In the genomic region with DNA sequence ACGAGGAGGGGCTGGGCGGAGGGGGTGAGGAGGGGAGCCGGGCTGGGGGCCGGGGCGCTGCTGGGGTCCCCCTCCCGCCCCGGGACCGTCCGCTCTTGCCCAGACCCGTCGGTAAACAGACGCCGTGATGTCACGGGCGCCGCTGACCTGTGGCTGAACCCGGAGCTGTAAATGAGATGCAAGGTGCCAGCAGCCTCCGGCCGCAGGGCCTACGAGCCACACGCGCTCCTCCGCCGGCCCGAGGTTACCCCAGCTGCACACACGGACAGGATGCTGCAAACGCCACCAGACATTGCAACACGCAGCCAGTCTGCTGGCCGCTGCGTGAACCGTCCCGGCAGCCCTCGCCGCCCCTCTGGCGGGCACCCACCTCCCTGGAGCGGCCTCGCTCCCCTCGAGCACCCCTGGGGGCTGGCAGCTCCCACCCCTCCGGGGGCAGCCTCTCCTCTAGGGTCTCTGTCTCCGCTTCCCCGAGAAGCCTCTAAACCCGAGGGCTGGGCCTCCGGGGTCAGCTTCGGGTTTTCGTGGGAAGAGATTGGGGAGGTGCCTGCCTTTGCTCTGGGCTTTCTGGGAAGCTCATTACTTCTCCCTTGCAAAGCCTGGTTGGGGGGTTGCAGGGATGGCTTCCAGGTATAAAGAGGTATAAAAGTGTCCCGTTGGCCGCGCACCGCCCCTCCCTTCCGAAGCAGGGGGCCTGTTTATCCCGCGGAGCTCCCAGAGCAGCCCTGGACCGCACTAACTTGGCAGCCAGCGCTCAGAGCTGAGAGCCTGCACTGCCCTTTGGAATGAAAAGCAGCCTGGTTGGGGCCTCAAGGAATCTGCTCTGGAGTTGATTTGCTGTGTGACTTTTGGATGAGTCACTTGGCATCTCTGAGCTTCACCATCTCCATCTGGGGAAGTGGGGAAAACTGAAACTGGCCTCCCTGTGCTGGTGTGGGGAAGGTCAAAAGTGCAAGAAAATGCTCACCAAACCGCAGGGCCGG, we compare ENCODE assay signal across 1 cellular context.
TF ChIP-seq lines count a peak whose summit lies in the region.

No MANE protein-coding gene starts in this region.

TF ChIP-seq in GM23338, 12 proteins besides CTCF, POLR2A, EP300 and RAD21 (continued from another document):
- TF ChIP-seq, protein P1, sequence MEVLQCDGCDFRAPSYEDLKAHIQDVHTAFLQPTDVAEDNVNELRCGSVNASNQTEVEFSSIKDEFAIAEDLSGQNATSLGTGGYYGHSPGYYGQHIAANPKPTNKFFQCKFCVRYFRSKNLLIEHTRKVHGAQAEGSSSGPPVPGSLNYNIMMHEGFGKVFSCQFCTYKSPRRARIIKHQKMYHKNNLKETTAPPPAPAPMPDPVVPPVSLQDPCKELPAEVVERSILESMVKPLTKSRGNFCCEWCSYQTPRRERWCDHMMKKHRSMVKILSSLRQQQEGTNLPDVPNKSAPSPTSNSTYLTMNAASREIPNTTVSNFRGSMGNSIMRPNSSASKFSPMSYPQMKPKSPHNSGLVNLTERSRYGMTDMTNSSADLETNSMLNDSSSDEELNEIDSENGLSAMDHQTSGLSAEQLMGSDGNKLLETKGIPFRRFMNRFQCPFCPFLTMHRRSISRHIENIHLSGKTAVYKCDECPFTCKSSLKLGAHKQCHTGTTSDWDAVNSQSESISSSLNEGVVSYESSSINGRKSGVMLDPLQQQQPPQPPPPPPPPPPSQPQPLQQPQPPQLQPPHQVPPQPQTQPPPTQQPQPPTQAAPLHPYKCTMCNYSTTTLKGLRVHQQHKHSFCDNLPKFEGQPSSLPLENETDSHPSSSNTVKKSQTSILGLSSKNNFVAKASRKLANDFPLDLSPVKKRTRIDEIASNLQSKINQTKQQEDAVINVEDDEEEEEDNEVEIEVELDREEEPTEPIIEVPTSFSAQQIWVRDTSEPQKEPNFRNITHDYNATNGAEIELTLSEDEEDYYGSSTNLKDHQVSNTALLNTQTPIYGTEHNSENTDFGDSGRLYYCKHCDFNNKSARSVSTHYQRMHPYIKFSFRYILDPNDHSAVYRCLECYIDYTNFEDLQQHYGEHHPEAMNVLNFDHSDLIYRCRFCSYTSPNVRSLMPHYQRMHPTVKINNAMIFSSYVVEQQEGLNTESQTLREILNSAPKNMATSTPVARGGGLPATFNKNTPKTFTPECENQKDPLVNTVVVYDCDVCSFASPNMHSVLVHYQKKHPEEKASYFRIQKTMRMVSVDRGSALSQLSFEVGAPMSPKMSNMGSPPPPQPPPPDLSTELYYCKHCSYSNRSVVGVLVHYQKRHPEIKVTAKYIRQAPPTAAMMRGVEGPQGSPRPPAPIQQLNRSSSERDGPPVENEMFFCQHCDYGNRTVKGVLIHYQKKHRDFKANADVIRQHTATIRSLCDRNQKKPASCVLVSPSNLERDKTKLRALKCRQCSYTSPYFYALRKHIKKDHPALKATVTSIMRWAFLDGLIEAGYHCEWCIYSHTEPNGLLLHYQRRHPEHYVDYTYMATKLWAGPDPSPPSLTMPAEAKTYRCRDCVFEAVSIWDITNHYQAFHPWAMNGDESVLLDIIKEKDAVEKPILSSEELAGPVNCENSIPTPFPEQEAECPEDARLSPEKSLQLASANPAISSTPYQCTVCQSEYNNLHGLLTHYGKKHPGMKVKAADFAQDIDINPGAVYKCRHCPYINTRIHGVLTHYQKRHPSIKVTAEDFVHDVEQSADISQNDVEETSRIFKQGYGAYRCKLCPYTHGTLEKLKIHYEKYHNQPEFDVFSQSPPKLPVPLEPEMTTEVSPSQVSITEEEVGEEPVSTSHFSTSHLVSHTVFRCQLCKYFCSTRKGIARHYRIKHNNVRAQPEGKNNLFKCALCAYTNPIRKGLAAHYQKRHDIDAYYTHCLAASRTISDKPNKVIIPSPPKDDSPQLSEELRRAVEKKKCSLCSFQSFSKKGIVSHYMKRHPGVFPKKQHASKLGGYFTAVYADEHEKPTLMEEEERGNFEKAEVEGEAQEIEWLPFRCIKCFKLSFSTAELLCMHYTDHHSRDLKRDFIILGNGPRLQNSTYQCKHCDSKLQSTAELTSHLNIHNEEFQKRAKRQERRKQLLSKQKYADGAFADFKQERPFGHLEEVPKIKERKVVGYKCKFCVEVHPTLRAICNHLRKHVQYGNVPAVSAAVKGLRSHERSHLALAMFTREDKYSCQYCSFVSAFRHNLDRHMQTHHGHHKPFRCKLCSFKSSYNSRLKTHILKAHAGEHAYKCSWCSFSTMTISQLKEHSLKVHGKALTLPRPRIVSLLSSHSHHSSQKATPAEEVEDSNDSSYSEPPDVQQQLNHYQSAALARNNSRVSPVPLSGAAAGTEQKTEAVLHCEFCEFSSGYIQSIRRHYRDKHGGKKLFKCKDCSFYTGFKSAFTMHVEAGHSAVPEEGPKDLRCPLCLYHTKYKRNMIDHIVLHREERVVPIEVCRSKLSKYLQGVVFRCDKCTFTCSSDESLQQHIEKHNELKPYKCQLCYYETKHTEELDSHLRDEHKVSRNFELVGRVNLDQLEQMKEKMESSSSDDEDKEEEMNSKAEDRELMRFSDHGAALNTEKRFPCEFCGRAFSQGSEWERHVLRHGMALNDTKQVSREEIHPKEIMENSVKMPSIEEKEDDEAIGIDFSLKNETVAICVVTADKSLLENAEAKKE (CRISPR knock-in tag; IDR thresholded peaks at IDR 0.05), result no peak
- TF ChIP-seq, protein P2, sequence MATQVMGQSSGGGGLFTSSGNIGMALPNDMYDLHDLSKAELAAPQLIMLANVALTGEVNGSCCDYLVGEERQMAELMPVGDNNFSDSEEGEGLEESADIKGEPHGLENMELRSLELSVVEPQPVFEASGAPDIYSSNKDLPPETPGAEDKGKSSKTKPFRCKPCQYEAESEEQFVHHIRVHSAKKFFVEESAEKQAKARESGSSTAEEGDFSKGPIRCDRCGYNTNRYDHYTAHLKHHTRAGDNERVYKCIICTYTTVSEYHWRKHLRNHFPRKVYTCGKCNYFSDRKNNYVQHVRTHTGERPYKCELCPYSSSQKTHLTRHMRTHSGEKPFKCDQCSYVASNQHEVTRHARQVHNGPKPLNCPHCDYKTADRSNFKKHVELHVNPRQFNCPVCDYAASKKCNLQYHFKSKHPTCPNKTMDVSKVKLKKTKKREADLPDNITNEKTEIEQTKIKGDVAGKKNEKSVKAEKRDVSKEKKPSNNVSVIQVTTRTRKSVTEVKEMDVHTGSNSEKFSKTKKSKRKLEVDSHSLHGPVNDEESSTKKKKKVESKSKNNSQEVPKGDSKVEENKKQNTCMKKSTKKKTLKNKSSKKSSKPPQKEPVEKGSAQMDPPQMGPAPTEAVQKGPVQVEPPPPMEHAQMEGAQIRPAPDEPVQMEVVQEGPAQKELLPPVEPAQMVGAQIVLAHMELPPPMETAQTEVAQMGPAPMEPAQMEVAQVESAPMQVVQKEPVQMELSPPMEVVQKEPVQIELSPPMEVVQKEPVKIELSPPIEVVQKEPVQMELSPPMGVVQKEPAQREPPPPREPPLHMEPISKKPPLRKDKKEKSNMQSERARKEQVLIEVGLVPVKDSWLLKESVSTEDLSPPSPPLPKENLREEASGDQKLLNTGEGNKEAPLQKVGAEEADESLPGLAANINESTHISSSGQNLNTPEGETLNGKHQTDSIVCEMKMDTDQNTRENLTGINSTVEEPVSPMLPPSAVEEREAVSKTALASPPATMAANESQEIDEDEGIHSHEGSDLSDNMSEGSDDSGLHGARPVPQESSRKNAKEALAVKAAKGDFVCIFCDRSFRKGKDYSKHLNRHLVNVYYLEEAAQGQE (IDR thresholded peaks at IDR 0.05; ENCODE audit: unreplicated experiment), result no peak
- TF ChIP-seq POLR2AphosphoS5 (IDR thresholded peaks at IDR 0.05; ENCODE audit: low read depth) (peak; percentile 11; the same call in 1 of the 2 replicates), ZNF331 (CRISPR knock-in tag; IDR thresholded peaks at IDR 0.05; ENCODE audit: low read depth) (no peak), CREB1 (CRISPR knock-in tag; IDR thresholded peaks at IDR 0.05; ENCODE audit: low read depth) (peak; percentile 65)
